In the genomic region with DNA sequence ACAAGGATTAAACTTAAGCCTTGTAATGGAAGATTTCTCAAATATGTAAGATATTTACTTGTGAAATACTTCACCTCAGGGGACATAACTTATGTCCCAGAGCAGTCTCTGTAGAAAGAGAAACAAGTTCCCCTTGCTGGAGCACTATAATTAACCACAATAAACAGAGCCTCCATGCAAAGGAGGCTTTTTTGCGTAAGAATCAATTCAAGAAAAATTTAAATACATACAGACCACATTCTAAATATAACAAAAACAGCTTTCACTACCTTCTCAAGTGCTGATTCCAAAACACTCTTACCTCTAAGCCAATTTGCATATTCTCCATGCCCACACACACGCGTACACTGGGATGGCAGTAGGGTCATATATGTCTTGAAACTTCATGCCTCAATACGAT, we compare ENCODE assay signal across 1 cellular context.
TF ChIP-seq lines count a peak whose summit lies in the region.

No MANE protein-coding gene starts in this region.

TF ChIP-seq in SK-N-SH, 30 proteins besides CTCF, POLR2A, EP300 and RAD21 (continued from another document):
- TF ChIP-seq, protein P1, sequence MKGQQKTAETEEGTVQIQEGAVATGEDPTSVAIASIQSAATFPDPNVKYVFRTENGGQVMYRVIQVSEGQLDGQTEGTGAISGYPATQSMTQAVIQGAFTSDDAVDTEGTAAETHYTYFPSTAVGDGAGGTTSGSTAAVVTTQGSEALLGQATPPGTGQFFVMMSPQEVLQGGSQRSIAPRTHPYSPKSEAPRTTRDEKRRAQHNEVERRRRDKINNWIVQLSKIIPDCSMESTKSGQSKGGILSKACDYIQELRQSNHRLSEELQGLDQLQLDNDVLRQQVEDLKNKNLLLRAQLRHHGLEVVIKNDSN (IDR thresholded peaks at IDR 0.05; ENCODE audit: borderline replicate concordance, low read depth), result no peak
- no peak for TF ChIP-seq ELF1 (IDR thresholded peaks at IDR 0.05)
- TF ChIP-seq CHD2 (IDR thresholded peaks at IDR 0.05; ENCODE audit: low read length, partially characterized antibody), result no peak
- TF ChIP-seq JUND (IDR thresholded peaks at IDR 0.05), result no peak
